In the genomic region with DNA sequence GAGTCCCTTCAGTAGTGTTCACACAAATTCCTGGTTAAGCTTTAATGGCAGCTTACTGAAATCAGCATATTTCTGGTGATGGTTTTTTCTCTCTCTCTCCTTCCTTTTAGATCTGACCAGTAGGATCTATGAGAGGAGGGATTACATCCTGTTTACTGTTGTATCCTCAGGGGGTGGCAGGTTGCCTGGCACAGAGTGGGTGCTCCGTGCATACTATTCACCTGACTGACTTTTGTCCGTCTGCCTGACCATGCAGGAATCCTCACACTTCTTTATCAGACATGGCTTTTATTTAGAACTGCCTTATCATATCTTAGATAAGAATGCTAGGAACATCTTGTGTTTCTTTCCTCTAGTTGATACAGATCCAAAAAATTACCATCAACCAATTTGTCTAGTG, we compare ENCODE assay signal across 16 cellular contexts. TPM values are rescaled to one million over a fixed set of nuclear protein-coding genes. Genes with fewer than 3 reads are reported as not detected.
DNase-seq lines count a peak whose midpoint lies in the region; ATAC-seq and TF ChIP-seq lines count a peak whose summit lies in the region.
"Had no signal": no experiment of that assay in that cellular context is flagged by ENCODE, and none has a peak within 500 bp of the region (broad histone marks: within the 10 kb centered on the region; RNA-seq: fewer than 3 reads in every experiment).

No MANE protein-coding gene starts in this region.

- no peak for TF ChIP-seq POLR2A in heart left ventricle (IDR thresholded peaks at IDR 0.05)

- H3K9me3 ChIP-seq in heart left ventricle = peaks cover 0 to 8% (median 0%) of the 10 kb centered on the region in 12 donors
- no peaks in the 10 kb centered on the region for H3K9me3 ChIP-seq in SU-DHL-6 (ENCODE audit: insufficient read depth, low read length)
- no peaks in the 10 kb centered on the region for H3K9me3 ChIP-seq in hepatocyte (ENCODE audit: low read depth)
- H3K9me3 ChIP-seq: upper lobe of right lung had no signal

- no peak overlapping the region for H3K9ac ChIP-seq in SU-DHL-6 (ENCODE audit: low read length)

- H3F3A ChIP-seq in SU-DHL-6 (ENCODE audit: insufficient read depth) = no peaks in the 10 kb centered on the region

- peaks cover 23% of the 10 kb centered on the region for H3K79me2 ChIP-seq in SU-DHL-6 (ENCODE audit: insufficient read depth, low read length)
- H3K79me2 ChIP-seq in hepatocyte = no peaks in the 10 kb centered on the region

- H3K36me3 ChIP-seq in heart left ventricle (no peaks in the 10 kb centered on the region), SU-DHL-6 (ENCODE audit: low read length) (no peaks in the 10 kb centered on the region), hepatocyte (replicated peaks; ENCODE audit: insufficient read depth, low read depth) (no peaks in the 10 kb centered on the region)
- H3K36me3 ChIP-seq: upper lobe of right lung had no signal

- peaks cover 5% of the 10 kb centered on the region for H3K4me1 Mint-ChIP-seq in type B pancreatic cell (ENCODE audit: unreplicated experiment)

- H3K36me3 Mint-ChIP-seq in type B pancreatic cell = no peaks in the 10 kb centered on the region

- H3K27ac Mint-ChIP-seq in type B pancreatic cell = peak overlapping the region; percentile 72
- H3K27ac Mint-ChIP-seq: mesothelial cell of epicardium had no signal

- H3K27ac ChIP-seq in heart left ventricle (no peak overlapping the region), SU-DHL-6 (ENCODE audit: low read depth, low read length) (no peak overlapping the region), hepatocyte (no peak overlapping the region)
- H3K27ac ChIP-seq: upper lobe of right lung had no signal

- intact Hi-C loops in left cardiac atrium (cut with DNase I) = no loop called here
- intact Hi-C loops in heart left ventricle (cut with DNase I) = no loop called here

- peaks cover 0 to 14% (median 4%) of the 10 kb centered on the region in 12 donors for H3K4me1 ChIP-seq in heart left ventricle
- peaks cover 3% of the 10 kb centered on the region for H3K4me1 ChIP-seq in hepatocyte (ENCODE audit: insufficient read depth)

- peaks cover 3% of the 10 kb centered on the region for H3K9me3 Mint-ChIP-seq in type B pancreatic cell

- DNase-seq in left cardiac atrium = peak; percentile 56
- no peak for DNase-seq in heart left ventricle
- DNase-seq in hepatocyte (ENCODE audit: low spot score) = no peak
- DNase-seq in type B pancreatic cell (ENCODE audit: extremely low spot score, unreplicated experiment) = no peak
- no peak for DNase-seq in NCI-H82 treated with DMSO at 0.1 percent for 48 hours (lab: John Stamatoyannopoulos, UW; ENCODE audit: unreplicated experiment)
- DNase-seq in stimulated activated naive CD4-positive, alpha-beta T cell (lab: John Stamatoyannopoulos, UW) = no peak
- DNase-seq: effector CD8-positive, alpha-beta T cell; Kasumi-1; NCI-H1105 treated with DMSO at 0.1 percent for 48 hours; NCI-H526 treated with DMSO at 0.1 percent for 48 hours; stimulated activated CD4-positive, alpha-beta T cell treated with anti-CD3 and anti-CD28 coated beads, Interleukin-15, amount 100 ng/mL, for 24 hours; stimulated activated naive CD8-positive, alpha-beta T cell treated with anti-CD3 and anti-CD28 coated beads, Interleukin-15, Interleukin-2, amounts not matched to agents 100 U/mL and 50 U/mL, for 24 hours; upper lobe of right lung had no signal

- H3K4me2 ChIP-seq in SU-DHL-6 (ENCODE audit: low read depth, low read length, poor library complexity, severe bottlenecking) (peak overlapping the region; percentile 30), hepatocyte (peak overlapping the region; percentile 62)

- 33 to 58% (median 48%) methylated on average over 2 of the region's 2 CpGs for WGBS in heart left ventricle, 4 donors
- WGBS in hepatocyte (ENCODE audit: low lambda C conversion rate, missing lambda C conversion rate) = 33% methylated on average over 2 of the region's 2 CpGs

- H2AFZ ChIP-seq in SU-DHL-6 (ENCODE audit: low read depth, low read length, severe bottlenecking) = no peak overlapping the region
- peak overlapping the region; percentile 40 for H2AFZ ChIP-seq in hepatocyte

- ATAC-seq in left cardiac atrium (peak; percentile 59 to 93), heart left ventricle (no peak), GM18868 (IDR thresholded peaks at IDR 0.05; ENCODE audit: unreplicated experiment) (no peak)
- ATAC-seq: stimulated activated naive CD8-positive, alpha-beta T cell treated with anti-CD3 and anti-CD28 coated beads, Interleukin-15, Interleukin-2, amounts not matched to agents 100 U/mL and 50 U/mL, for 24 hours; upper lobe of right lung had no signal

- H3K4me3 ChIP-seq in heart left ventricle = no peak overlapping the region
- no peak overlapping the region for H3K4me3 ChIP-seq in SU-DHL-6 (ENCODE audit: insufficient read depth, low read length, poor library complexity, severe bottlenecking)
- no peak overlapping the region for H3K4me3 ChIP-seq in hepatocyte
- H3K4me3 ChIP-seq: upper lobe of right lung had no signal

- H3K27me3 ChIP-seq in heart left ventricle = no peaks in the 10 kb centered on the region
- H3K27me3 ChIP-seq in SU-DHL-6 (ENCODE audit: low read length) = no peaks in the 10 kb centered on the region
- no peaks in the 10 kb centered on the region for H3K27me3 ChIP-seq in hepatocyte
- H3K27me3 ChIP-seq: upper lobe of right lung had no signal

- H4K20me1 ChIP-seq in SU-DHL-6 (ENCODE audit: low read depth, low read length) = no peaks in the 10 kb centered on the region
- no peaks in the 10 kb centered on the region for H4K20me1 ChIP-seq in hepatocyte (ENCODE audit: insufficient read depth, poor library complexity, severe bottlenecking)

- peak overlapping the region; percentile 37 for H3K4me3 Mint-ChIP-seq in type B pancreatic cell
- H3K4me3 Mint-ChIP-seq: mesothelial cell of epicardium had no signal

- TF ChIP-seq CTCF in heart left ventricle (IDR thresholded peaks at IDR 0.05) (no peak), SU-DHL-6 (IDR thresholded peaks at IDR 0.05; ENCODE audit: insufficient read depth, low read length, poor library complexity, severe bottlenecking) (no peak), hepatocyte (IDR thresholded peaks at IDR 0.05; ENCODE audit: poor library complexity) (no peak), type B pancreatic cell (conservative IDR thresholded peaks at IDR 0.05) (no peak)

- H3K9me2 ChIP-seq in SU-DHL-6 (replicated peaks; ENCODE audit: insufficient read depth, low read length) = no peaks in the 10 kb centered on the region
- H3K9me2 ChIP-seq in hepatocyte (replicated peaks; ENCODE audit: insufficient read depth) = no peaks in the 10 kb centered on the region

- H3K27me3 Mint-ChIP-seq in type B pancreatic cell = no peaks in the 10 kb centered on the region

RNA-seq across cellular contexts. Expression of a gene that starts 29.6 kb away (rescaled TPM):
- total RNA-seq in left cardiac atrium (10 to 100 TPM; 25.9 to 27.7 TPM), heart left ventricle (10 to 100 TPM in 1 of 9 donors, 1 to 10 TPM in 8; 2.6 to 15.1 (median 4.7) TPM), hepatocyte (6.2 and 6.9 TPM in 2 replicates), type B pancreatic cell (ENCODE audit: low replicate concordance) (8.4 and 10.1 TPM in 2 replicates)
- polyA plus RNA-seq in heart left ventricle (1 to 10 TPM; 1.6 to 4.3 TPM), hepatocyte (9.2 and 9.9 TPM in 2 replicates)

Comparison
In these comparisons a context has a peak if more than half of its experiments do, and no peak if none do; other contexts are left out.
1. ATAC-seq: peak in left cardiac atrium (2 of 2); none in heart left ventricle (0 of 4) and GM18868 (single experiment).